9 cellular contexts compared by ENCODE assay signal in the genomic region with DNA sequence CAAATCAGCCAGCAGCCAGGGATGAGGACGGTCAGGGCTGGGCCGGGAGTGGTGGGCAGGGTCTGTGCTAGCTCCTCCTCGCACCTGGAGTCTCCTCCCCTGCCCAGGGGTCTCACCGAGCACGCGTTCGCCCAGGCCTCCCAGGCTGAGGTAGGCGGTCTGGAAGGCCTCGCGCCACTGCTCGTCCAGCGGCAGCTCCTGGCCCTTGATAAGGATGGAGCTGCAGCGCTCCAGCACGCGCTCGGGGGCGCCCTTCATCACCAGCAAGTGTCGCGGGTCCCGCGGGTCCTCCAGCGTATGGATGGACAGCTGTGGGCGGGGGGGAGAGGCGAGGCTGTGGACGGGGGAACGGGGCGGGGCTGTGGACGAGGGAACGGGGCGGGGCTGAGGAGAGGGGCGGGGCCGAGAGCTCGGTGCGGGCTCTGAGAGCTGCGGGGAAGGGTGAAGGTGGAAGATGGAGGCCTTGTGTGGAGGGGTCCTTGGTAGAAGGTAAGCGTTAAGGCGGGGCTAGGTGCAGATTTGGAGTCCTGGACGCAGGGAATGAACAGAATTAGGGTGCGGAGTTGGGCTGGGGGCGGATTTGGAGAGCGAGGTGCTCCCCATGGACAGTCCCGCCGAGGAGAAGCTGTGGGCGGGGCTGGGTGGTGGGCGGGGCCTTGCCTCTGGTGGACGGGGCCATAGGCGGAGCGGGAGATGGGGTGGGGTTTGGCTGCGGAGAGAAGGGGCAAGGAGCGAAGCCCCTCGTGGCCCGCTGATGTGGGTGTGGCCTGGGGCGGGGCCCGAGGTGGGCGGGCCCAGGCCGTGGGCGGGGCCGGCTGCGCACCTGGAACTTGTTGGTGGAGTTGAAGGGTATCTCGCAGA. TPM values are rescaled to one million over a fixed set of nuclear protein-coding genes. Genes with fewer than 3 reads are reported as not detected.
DNase-seq lines count a peak whose midpoint lies in the region; ATAC-seq and TF ChIP-seq lines count a peak whose summit lies in the region.
"Had no signal": no experiment of that assay in that cellular context is flagged by ENCODE, and none has a peak within 500 bp of the region (broad histone marks: within the 10 kb centered on the region; RNA-seq: fewer than 3 reads in every experiment).

No MANE protein-coding gene starts in this region.

- intact Hi-C loops in right cardiac atrium (cut with DNase I), result no loop called here

- DNase-seq in right cardiac atrium (peak; percentile 72 to 88 (median 86)), OCI-M1 (lab: John Stamatoyannopoulos, UW) (no peak), inferior parietal cortex (ENCODE audit: extremely low spot score) (no peak)

- 3% methylated on average over 60 of the region's 60 CpGs for WGBS in right cardiac atrium

- no peaks in the 10 kb centered on the region for H3K36me3 Mint-ChIP-seq in activated naive CD8-positive, alpha-beta T cell

- H3K27ac ChIP-seq in OCI-LY1 (ENCODE audit: low read depth, low read length, poor library complexity, severe bottlenecking) (no peak overlapping the region), right cardiac atrium (ENCODE audit: low read length) (no peak overlapping the region)

- H3K79me2 ChIP-seq in OCI-LY1 (ENCODE audit: insufficient read depth, low read length), result no peaks in the 10 kb centered on the region

- H3K4me1 Mint-ChIP-seq in activated naive CD8-positive, alpha-beta T cell (ENCODE audit: low read depth), result peaks cover 11% of the 10 kb centered on the region

- H4K20me1 ChIP-seq in OCI-LY1 (ENCODE audit: insufficient read depth, low read length), result no peaks in the 10 kb centered on the region

- H3K4me3 ChIP-seq in GM08714 (ENCODE audit: low read length) (peak overlapping the region; percentile 29; the same call in 1 of the 2 replicates), OCI-LY1 (ENCODE audit: low read depth, low read length, poor library complexity, severe bottlenecking) (peak overlapping the region; percentile 36), right cardiac atrium (ENCODE audit: low read length) (peak overlapping the region; percentile 30), skeletal muscle satellite cell (ENCODE audit: low read length) (peak overlapping the region; percentile 65)

- H3K27me3 ChIP-seq in OCI-LY1 (ENCODE audit: insufficient read depth, low read length) (no peaks in the 10 kb centered on the region; the same call in none of the 2 replicates), right cardiac atrium (ENCODE audit: control insufficient read depth, insufficient read depth) (no peaks in the 10 kb centered on the region), skeletal muscle satellite cell (ENCODE audit: control insufficient read depth, insufficient read depth, low read length) (peaks cover 34% of the 10 kb centered on the region)

- H3K36me3 ChIP-seq in OCI-LY1 (ENCODE audit: insufficient read depth, low read length) (no peaks in the 10 kb centered on the region), skeletal muscle satellite cell (ENCODE audit: insufficient read depth, low read length) (no peaks in the 10 kb centered on the region)

- no peaks in the 10 kb centered on the region for H3K9me3 ChIP-seq in OCI-LY1 (ENCODE audit: low read length)
- no peaks in the 10 kb centered on the region for H3K9me3 ChIP-seq in right cardiac atrium (ENCODE audit: control insufficient read depth, low read length)
- no peaks in the 10 kb centered on the region for H3K9me3 ChIP-seq in skeletal muscle satellite cell (replicated peaks; ENCODE audit: low read length)

- no peaks in the 10 kb centered on the region for H3K9me2 ChIP-seq in OCI-LY1 (ENCODE audit: low read depth, low read length)

- no peak overlapping the region for H3K9ac ChIP-seq in OCI-LY1 (ENCODE audit: low read length)
- H3K9ac ChIP-seq in skeletal muscle satellite cell (ENCODE audit: low read depth, low read length), result no peak overlapping the region

- peaks cover 25% of the 10 kb centered on the region for H3K27me3 Mint-ChIP-seq in activated naive CD8-positive, alpha-beta T cell

- H3K4me1 ChIP-seq in OCI-LY1 (ENCODE audit: insufficient read depth, low read length, severe bottlenecking) (peaks cover 11% of the 10 kb centered on the region), right cardiac atrium (ENCODE audit: control insufficient read depth, insufficient read depth, low read length) (no peaks in the 10 kb centered on the region), skeletal muscle satellite cell (ENCODE audit: control insufficient read depth, insufficient read depth, low read length) (peaks cover 5% of the 10 kb centered on the region)

- H3K27ac Mint-ChIP-seq in activated naive CD8-positive, alpha-beta T cell, result no peak overlapping the region

- peak overlapping the region; percentile 53; the same call in 1 of the 2 replicates for H3K4me2 ChIP-seq in OCI-LY1 (ENCODE audit: low read length)
- H3K4me2 ChIP-seq in skeletal muscle satellite cell (ENCODE audit: low read length), result peak overlapping the region; percentile 83

- no peaks in the 10 kb centered on the region for H3F3A ChIP-seq in OCI-LY1 (ENCODE audit: insufficient read depth, low read length)

- no peak for TF ChIP-seq CTCF in OCI-LY1 (IDR thresholded peaks at IDR 0.05; ENCODE audit: low read length)

- ATAC-seq in right cardiac atrium, result peak; percentile 62 to 83
- ATAC-seq in GM19351 (IDR thresholded peaks at IDR 0.05; ENCODE audit: unreplicated experiment), result no peak

- no peaks in the 10 kb centered on the region for H3K9me3 Mint-ChIP-seq in activated naive CD8-positive, alpha-beta T cell (ENCODE audit: low read depth)

- no peak overlapping the region for H2AFZ ChIP-seq in OCI-LY1 (ENCODE audit: low read length)

- peak overlapping the region; percentile 84 for H3K4me3 Mint-ChIP-seq in activated naive CD8-positive, alpha-beta T cell

RNA-seq across cellular contexts. Expression of a gene that starts 5.7 kb away (rescaled TPM):
- total RNA-seq in right cardiac atrium, result not detected
- not detected for polyA plus RNA-seq in right cardiac atrium
- not detected in 2 replicates for total RNA-seq in skeletal muscle satellite cell (2012; rRNA removed)
- total RNA-seq: urinary bladder had no signal
- polyA plus RNA-seq: urinary bladder had no signal

RNA-seq across cellular contexts. Expression of a gene that starts 12.3 kb away (rescaled TPM):
- 10 to 100 TPM; 77.3 to 94.8 (median 85.0) TPM for total RNA-seq in right cardiac atrium
- 140 TPM for polyA plus RNA-seq in right cardiac atrium
- total RNA-seq in skeletal muscle satellite cell (2012; rRNA removed), result 74.8 and 113 TPM in 2 replicates

RNA-seq across cellular contexts. Expression of a gene that starts 24.5 kb away (rescaled TPM):
- not detected for total RNA-seq in right cardiac atrium
- polyA plus RNA-seq in right cardiac atrium, result not detected
- not detected in 2 replicates for total RNA-seq in skeletal muscle satellite cell (2012; rRNA removed)
- total RNA-seq: urinary bladder had no signal
- polyA plus RNA-seq: urinary bladder had no signal

RNA-seq across cellular contexts. Expression of a gene that starts 28.2 kb away (rescaled TPM):
- not detected for total RNA-seq in right cardiac atrium
- polyA plus RNA-seq in right cardiac atrium, result not detected
- not detected in 2 replicates for total RNA-seq in skeletal muscle satellite cell (2012; rRNA removed)
- total RNA-seq: urinary bladder had no signal
- polyA plus RNA-seq: urinary bladder had no signal

RNA-seq across cellular contexts. Expression of a gene that starts 29.7 kb away (rescaled TPM):
- total RNA-seq in right cardiac atrium, result not detected
- not detected for polyA plus RNA-seq in right cardiac atrium
- 7.4 and 20.3 TPM in 2 replicates for total RNA-seq in skeletal muscle satellite cell (2012; rRNA removed)
- total RNA-seq: urinary bladder had no signal

Comparison
In these comparisons a context has a peak if more than half of its experiments do, and no peak if none do; other contexts are left out.
1. DNase-seq: peak in right cardiac atrium (3 of 3); none in OCI-M1 (single experiment) and inferior parietal cortex (single experiment).
2. Peak in every context shown above with its lines, with median percentiles within 50 percentile points of each other: H3K4me3 ChIP-seq.